ENCODE assay signal across 16 cellular contexts in genomic region chr4:88965053-88965452, GRCh38.
"Had no signal": no experiment of that assay in that cellular context is flagged by ENCODE, and none has a peak within 500 bp of the region (broad histone marks: within the 10 kb centered on the region; RNA-seq: fewer than 3 reads in every experiment).

No MANE protein-coding gene starts in this region.

- H3K4me1 ChIP-seq: ascending aorta, colonic mucosa, tibial artery, vagina had no signal

- H3K27me3 ChIP-seq: ascending aorta, colonic mucosa, pancreas, tibial artery, vagina had no signal

- H3K27me3 Mint-ChIP-seq: activated CD4-positive, alpha-beta memory T cell treated with anti-CD3 and anti-CD28 coated beads, Interleukin-2, amount 10 ng/mL, durations not matched to agents 7 days and 5 days had no signal

- H3K9me3 ChIP-seq: ascending aorta, colonic mucosa, pancreas, tibial artery, vagina had no signal

- ATAC-seq: left ventricle myocardium superior had no signal

- H3K27ac ChIP-seq: ascending aorta, colonic mucosa, pancreas, tibial artery, VCaP had no signal

- H3K36me3 ChIP-seq: ascending aorta, colonic mucosa, pancreas, tibial artery, vagina had no signal

- H3K27ac Mint-ChIP-seq: activated CD4-positive, alpha-beta memory T cell treated with anti-CD3 and anti-CD28 coated beads, Interleukin-2, amount 10 ng/mL, durations not matched to agents 7 days and 5 days; activated CD4-positive, alpha-beta T cell treated with anti-CD3 and anti-CD28 coated beads for 36 hours; activated naive CD8-positive, alpha-beta T cell treated with anti-CD3 and anti-CD28 coated beads, Interleukin-2, amount 10 ng/mL, durations not matched to agents 7 days and 5 days; activated T-cell treated with anti-CD3 and anti-CD28 coated beads, Interleukin-2, amount 50 U/mL, for 72 hours had no signal

- H3K4me3 Mint-ChIP-seq: activated CD4-positive, alpha-beta memory T cell treated with anti-CD3 and anti-CD28 coated beads, Interleukin-2, amount 10 ng/mL, durations not matched to agents 7 days and 5 days; activated CD4-positive, alpha-beta T cell treated with anti-CD3 and anti-CD28 coated beads for 36 hours; activated naive CD8-positive, alpha-beta T cell treated with anti-CD3 and anti-CD28 coated beads, Interleukin-2, amount 10 ng/mL, durations not matched to agents 7 days and 5 days; activated T-cell treated with anti-CD3 and anti-CD28 coated beads, Interleukin-2, amount 50 U/mL, for 72 hours; neural crest cell had no signal

- DNase-seq: activated CD4-positive, alpha-beta memory T cell treated with anti-CD3 and anti-CD28 coated beads, Interleukin-2, amount 10 ng/mL, durations not matched to agents 7 days and 5 days; activated naive CD8-positive, alpha-beta T cell treated with anti-CD3 and anti-CD28 coated beads, Interleukin-2, amount 10 ng/mL, durations not matched to agents 7 days and 5 days; colonic mucosa; left ventricle myocardium superior; mesendoderm; pancreas; retina; T-helper 9 cell; tibial artery had no signal

- H3K9me3 Mint-ChIP-seq: activated CD4-positive, alpha-beta memory T cell treated with anti-CD3 and anti-CD28 coated beads, Interleukin-2, amount 10 ng/mL, durations not matched to agents 7 days and 5 days; activated T-cell treated with anti-CD3 and anti-CD28 coated beads, Interleukin-2, amount 50 U/mL, for 72 hours; neural crest cell had no signal

- H3K4me3 ChIP-seq: ascending aorta, colonic mucosa, pancreas, skin epidermis, tibial artery, vagina had no signal
